In genomic region chr17:75845058-75845711, GRCh38 we compare ENCODE assay signal across 8 cellular contexts. TPM values are rescaled to one million over a fixed set of nuclear protein-coding genes. Genes with fewer than 3 reads are reported as not detected.
DNase-seq lines count a peak whose midpoint lies in the region; ATAC-seq and TF ChIP-seq lines count a peak whose summit lies in the region.

No MANE protein-coding gene starts in this region.

- no peak overlapping the region for H2AFZ ChIP-seq in neural cell (ENCODE audit: low read depth, low read length)

- TF ChIP-seq RAD21 in neural cell (conservative IDR thresholded peaks at IDR 0.05): no peak

- no peaks in the 10 kb centered on the region for H3K27me3 Mint-ChIP-seq in CD14-positive monocyte (ENCODE audit: low read depth in 3 of 3)
- no peaks in the 10 kb centered on the region for H3K27me3 Mint-ChIP-seq in activated T-cell treated with anti-CD3 and anti-CD28 coated beads, Interleukin-2, amount 50 U/mL, for 4 hours (ENCODE audit: low read depth)

- no peak overlapping the region for H3K4me2 ChIP-seq in neural cell (ENCODE audit: low read length)

- H4K20me1 ChIP-seq in neural cell (ENCODE audit: insufficient read depth): no peaks in the 10 kb centered on the region

- no peaks in the 10 kb centered on the region for H3K79me2 ChIP-seq in neural cell (replicated peaks; ENCODE audit: insufficient read depth, low read length)

- DNase-seq in CD14-positive monocyte (ENCODE audit: low spot score) (peak; percentile 94), NOMO-1 treated with DMSO at 0.1 percent for 48 hours (lab: John Stamatoyannopoulos, UW; ENCODE audit: unreplicated experiment) (peak; percentile 51), fibroblast of peridontal ligament (ENCODE audit: extremely low read depth) (peak; percentile 43)
- DNase-seq in activated T-cell treated with anti-CD3 and anti-CD28 coated beads, Interleukin-2, amount 50 U/mL, for 4 hours: peak; percentile 49

- no peak overlapping the region for H3K4me3 ChIP-seq in neural cell (ENCODE audit: low read length)
- no peak overlapping the region for H3K4me3 ChIP-seq in urinary bladder (ENCODE audit: low read depth, low read length)

- H3K9ac ChIP-seq in neural cell (ENCODE audit: low read length): no peak overlapping the region

- no peaks in the 10 kb centered on the region for H3K9me2 ChIP-seq in neural cell (ENCODE audit: insufficient read depth, low read length)

- H3F3A ChIP-seq in neural cell (ENCODE audit: insufficient read depth, low read length, poor library complexity, severe bottlenecking): no peaks in the 10 kb centered on the region

- no peaks in the 10 kb centered on the region for H3K4me1 ChIP-seq in urinary bladder (ENCODE audit: insufficient read depth)

- H3K27ac ChIP-seq in neural cell (ENCODE audit: low read length) (no peak overlapping the region), urinary bladder (ENCODE audit: low read depth) (peak overlapping the region; percentile 93)

- TF ChIP-seq CTCF in CD14-positive monocyte (IDR thresholded peaks at IDR 0.05): peak; percentile 92
- TF ChIP-seq CTCF in neural cell (IDR thresholded peaks at IDR 0.05; ENCODE audit: poor library complexity, severe bottlenecking): peak; percentile 41

- peaks cover 23% of the 10 kb centered on the region for H3K4me1 Mint-ChIP-seq in CD14-positive monocyte
- peaks cover 24% of the 10 kb centered on the region for H3K4me1 Mint-ChIP-seq in activated T-cell treated with anti-CD3 and anti-CD28 coated beads, Interleukin-2, amount 50 U/mL, for 4 hours (ENCODE audit: low read depth)

- H3K27me3 ChIP-seq in neural cell (ENCODE audit: insufficient read depth, low read depth, low read length): no peaks in the 10 kb centered on the region

- TF ChIP-seq EP300 in neural cell (conservative IDR thresholded peaks at IDR 0.05; ENCODE audit: poor library complexity, severe bottlenecking): no peak

- peak overlapping the region; percentile 16 to 42 for H3K4me3 Mint-ChIP-seq in CD14-positive monocyte
- H3K4me3 Mint-ChIP-seq in activated T-cell treated with anti-CD3 and anti-CD28 coated beads, Interleukin-2, amount 50 U/mL, for 4 hours: peak overlapping the region; percentile 56

- intact Hi-C loops in CD14-positive monocyte (cut with micrococcal nuclease): loop anchor here (5.0 to 10.0 kb wide), 2 partner anchors 68 to 180 kb away; partner anchors contain the start of genes RECQL5 (in 1 of the 2) and SAP30BP (in 1 of the 2)

- H3K36me3 Mint-ChIP-seq in CD14-positive monocyte: peaks cover 52 to 68% of the 10 kb centered on the region in 2 donors
- H3K36me3 Mint-ChIP-seq in activated T-cell treated with anti-CD3 and anti-CD28 coated beads, Interleukin-2, amount 50 U/mL, for 4 hours (ENCODE audit: insufficient read depth): peaks cover 15% of the 10 kb centered on the region

- peak overlapping the region; percentile 87 to 91 (median 88) for H3K27ac Mint-ChIP-seq in CD14-positive monocyte

- 33% methylated on average over 21 of the region's 21 CpGs for WGBS in urinary bladder

- H3K9me3 ChIP-seq in neural cell (ENCODE audit: low read length): no peaks in the 10 kb centered on the region

- H3K9me3 Mint-ChIP-seq in CD14-positive monocyte: no peaks in the 10 kb centered on the region
- H3K9me3 Mint-ChIP-seq in activated T-cell treated with anti-CD3 and anti-CD28 coated beads, Interleukin-2, amount 50 U/mL, for 4 hours: no peaks in the 10 kb centered on the region

- no peaks in the 10 kb centered on the region for H3K36me3 ChIP-seq in neural cell (ENCODE audit: insufficient read depth, low read length)
- H3K36me3 ChIP-seq in urinary bladder (ENCODE audit: insufficient read depth): peaks cover 9% of the 10 kb centered on the region

- ATAC-seq in GM19023 (IDR thresholded peaks at IDR 0.05; ENCODE audit: unreplicated experiment): peak; percentile 59
- peak; percentile 76 for ATAC-seq in HG03159 (IDR thresholded peaks at IDR 0.05; ENCODE audit: unreplicated experiment)
- ATAC-seq in activated T-cell treated with anti-CD3 and anti-CD28 coated beads, Interleukin-2, amount 50 U/mL, for 4 hours: peak; percentile 58 to 64

TF ChIP-seq in neural cell, 6 proteins besides CTCF, POLR2A, EP300 and RAD21:
- TF ChIP-seq EZH2 (IDR thresholded peaks at IDR 0.05; ENCODE audit: borderline replicate concordance, insufficient read depth, low read length, poor library complexity, severe bottlenecking) (no peak), TAF1 (IDR thresholded peaks at IDR 0.05; ENCODE audit: low read depth) (no peak), REST (IDR thresholded peaks at IDR 0.05; ENCODE audit: borderline replicate concordance) (no peak), MXI1 (conservative IDR thresholded peaks at IDR 0.05; ENCODE audit: poor library complexity, severe bottlenecking) (no peak), POLR2AphosphoS5 (IDR thresholded peaks at IDR 0.05) (no peak), SMC3 (conservative IDR thresholded peaks at IDR 0.05; ENCODE audit: poor library complexity) (no peak)

RNA-seq across cellular contexts. Expression of gene UNC13D, which starts 1.0 kb away (rescaled TPM):
- polyA plus RNA-seq in CD14-positive monocyte (10 to 100 TPM; 28.4 to 53.3 TPM), neural cell (1.2 and 6.9 TPM in 2 replicates), urinary bladder (13.0 TPM)
- total RNA-seq in activated T-cell treated with anti-CD3 and anti-CD28 coated beads, Interleukin-2, amount 50 U/mL, for 4 hours: 100 to 1,000 TPM; 122 to 146 (median 124) TPM
- polyA minus RNA-seq in neural cell: 0.73 and 1.3 TPM in 2 replicates
- 10.6 TPM for total RNA-seq in urinary bladder

RNA-seq across cellular contexts. Expression of gene WBP2, which starts 9.9 kb away (rescaled TPM):
- polyA plus RNA-seq in CD14-positive monocyte: 10 to 100 TPM; 62.4 to 93.3 TPM
- total RNA-seq in activated T-cell treated with anti-CD3 and anti-CD28 coated beads, Interleukin-2, amount 50 U/mL, for 4 hours: 10 to 100 TPM; 31.0 to 47.8 (median 44.5) TPM
- polyA plus RNA-seq in neural cell: 21.4 and 21.7 TPM in 2 replicates
- 24.3 and 36.2 TPM in 2 replicates for polyA minus RNA-seq in neural cell
- 16.2 TPM for total RNA-seq in urinary bladder
- 142 TPM for polyA plus RNA-seq in urinary bladder

RNA-seq across cellular contexts. Expression of gene TRIM47, which starts 33.2 kb away (rescaled TPM):
- polyA plus RNA-seq in CD14-positive monocyte (not detected), neural cell (0.54 and 0.67 TPM in 2 replicates), urinary bladder (55.8 TPM)
- 10 to 100 TPM; 12.8 to 18.1 (median 14.5) TPM for total RNA-seq in activated T-cell treated with anti-CD3 and anti-CD28 coated beads, Interleukin-2, amount 50 U/mL, for 4 hours
- 0.73 and 0.93 TPM in 2 replicates for polyA minus RNA-seq in neural cell
- 28.9 TPM for total RNA-seq in urinary bladder

RNA-seq across cellular contexts. Expression of gene TRIM65, which starts 51.6 kb away (rescaled TPM):
- polyA plus RNA-seq in CD14-positive monocyte: 1 to 10 TPM; 5.6 to 5.9 TPM
- 10 to 100 TPM; 35.3 to 46.9 (median 43.7) TPM for total RNA-seq in activated T-cell treated with anti-CD3 and anti-CD28 coated beads, Interleukin-2, amount 50 U/mL, for 4 hours
- polyA plus RNA-seq in neural cell: 1.5 and 1.7 TPM in 2 replicates
- 0.73 and 0.93 TPM in 2 replicates for polyA minus RNA-seq in neural cell
- total RNA-seq in urinary bladder: 15.2 TPM
- polyA plus RNA-seq in urinary bladder: 21.5 TPM

RNA-seq across cellular contexts. Expression of gene MRPL38, which starts 59.5 kb away (rescaled TPM):
- polyA plus RNA-seq in CD14-positive monocyte: 10 to 100 TPM; 27.8 to 36.0 TPM
- total RNA-seq in activated T-cell treated with anti-CD3 and anti-CD28 coated beads, Interleukin-2, amount 50 U/mL, for 4 hours: 100 to 1,000 TPM; 203 to 227 (median 218) TPM
- polyA plus RNA-seq in neural cell: 91.2 and 115 TPM in 2 replicates
- 34.8 and 41.6 TPM in 2 replicates for polyA minus RNA-seq in neural cell
- total RNA-seq in urinary bladder: 18.3 TPM
- 61.3 TPM for polyA plus RNA-seq in urinary bladder

Comparison
In these comparisons a context has a peak if more than half of its experiments do, and no peak if none do; other contexts are left out.
1. DNase-seq: peak in every context shown above with its lines; median percentile 94 in CD14-positive monocyte; 51 in NOMO-1 treated with DMSO at 0.1 percent for 48 hours; 49 in activated T-cell treated with anti-CD3 and anti-CD28 coated beads, Interleukin-2, amount 50 U/mL, for 4 hours; 43 in fibroblast of peridontal ligament.
2. RNA of gene TRIM47, which starts 33.2 kb away (polyA plus RNA-seq): 55.8 TPM in urinary bladder (single experiment); 0.54 to 0.67 TPM in neural cell and not detected in CD14-positive monocyte; every median in the first group is over 10 times any median in the second.
3. Peak in every context shown above with its lines, with median percentiles within 50 percentile points of each other: ATAC-seq.